In genomic region chr7:151342811-151343210, GRCh38 we compare ENCODE assay signal across 8 cellular contexts.
DNase-seq lines count a peak whose midpoint lies in the region; ATAC-seq and TF ChIP-seq lines count a peak whose summit lies in the region.

No MANE protein-coding gene starts in this region.

- TF ChIP-seq CTCF in DND-41 (IDR thresholded peaks at IDR 0.05; ENCODE audit: borderline replicate concordance, extremely low read depth, low read length, poor library complexity, severe bottlenecking) (no peak), parathyroid adenoma (IDR thresholded peaks at IDR 0.05) (no peak)

- peak overlapping the region; percentile 66 for H3K4me2 ChIP-seq in DND-41 (ENCODE audit: insufficient read depth, low read length)
- peak overlapping the region; percentile 62 for H3K4me2 ChIP-seq in parathyroid adenoma (ENCODE audit: low read length)

- intact Hi-C loops in dendritic cell treated with granulocyte-macrophage colony-stimulating factor and Interleukin-4, amounts not matched to agents 40 ng/mL and 50 ng/mL, for 4 days (cut with micrococcal nuclease), result loop anchor here (1.0 kb wide), 1 partner anchor 7 kb away; no protein-coding TSS in a partner anchor

- H3K27ac ChIP-seq in DND-41 (ENCODE audit: low read length), result peak overlapping the region; percentile 71
- no peak overlapping the region for H3K27ac ChIP-seq in parathyroid adenoma

- ATAC-seq in DND-41 (ENCODE audit: insufficient read depth, low read depth) (no peak), GM21423 (IDR thresholded peaks at IDR 0.05; ENCODE audit: unreplicated experiment) (no peak), HG02870 (IDR thresholded peaks at IDR 0.05; ENCODE audit: unreplicated experiment) (no peak)

- H2AFZ ChIP-seq in DND-41 (ENCODE audit: low read depth, low read length), result no peak overlapping the region
- H2AFZ ChIP-seq in parathyroid adenoma, result no peak overlapping the region

- H3K9ac ChIP-seq in DND-41 (ENCODE audit: low read depth, low read length), result peak overlapping the region; percentile 64
- no peak overlapping the region for H3K9ac ChIP-seq in parathyroid adenoma

- no peaks in the 10 kb centered on the region for H3K9me3 ChIP-seq in DND-41 (ENCODE audit: insufficient read depth, low read length, severe bottlenecking)
- no peaks in the 10 kb centered on the region for H3K9me3 ChIP-seq in parathyroid adenoma (ENCODE audit: control insufficient read depth, low read length)

- H3K4me3 ChIP-seq in DND-41 (ENCODE audit: low read depth in 1 of 2, low read length in 2 of 2) (peak overlapping the region; percentile 70 to 71), parathyroid adenoma (ENCODE audit: low read depth, low read length) (peak overlapping the region; percentile 93)

- no peaks in the 10 kb centered on the region for H3K9me3 Mint-ChIP-seq in dendritic cell treated with granulocyte-macrophage colony-stimulating factor and Interleukin-4, amounts not matched to agents 40 ng/mL and 50 ng/mL, for 4 days

- peak overlapping the region; percentile 84 for H3K4me3 Mint-ChIP-seq in dendritic cell treated with granulocyte-macrophage colony-stimulating factor and Interleukin-4, amounts not matched to agents 40 ng/mL and 50 ng/mL, for 4 days

- H3K27ac Mint-ChIP-seq in dendritic cell treated with granulocyte-macrophage colony-stimulating factor and Interleukin-4, amounts not matched to agents 40 ng/mL and 50 ng/mL, for 4 days, result peak overlapping the region; percentile 93

- no peak for DNase-seq in DND-41
- DNase-seq in NAMALWA (ENCODE audit: low spot score), result peak; percentile 59
- no peak for DNase-seq in NCI-H2107 treated with DMSO at 0.1 percent for 48 hours (lab: John Stamatoyannopoulos, UW; ENCODE audit: unreplicated experiment)
- no peak for DNase-seq in anterior cingulate cortex (lab: John Stamatoyannopoulos, UW)

- H3K36me3 Mint-ChIP-seq in dendritic cell treated with granulocyte-macrophage colony-stimulating factor and Interleukin-4, amounts not matched to agents 40 ng/mL and 50 ng/mL, for 4 days (ENCODE audit: low read depth), result peaks cover 40% of the 10 kb centered on the region

- H4K20me1 ChIP-seq in DND-41 (ENCODE audit: insufficient read depth, low read length), result peaks cover 3% of the 10 kb centered on the region; the same call in 1 of the 2 replicates

- H3K36me3 ChIP-seq in DND-41 (ENCODE audit: insufficient read depth, low read length) (peaks cover 21% of the 10 kb centered on the region), parathyroid adenoma (ENCODE audit: control insufficient read depth, insufficient read depth, low read length) (no peaks in the 10 kb centered on the region)

- H3K4me1 ChIP-seq in DND-41 (ENCODE audit: insufficient read depth, low read length), result peaks cover 22% of the 10 kb centered on the region
- peaks cover 4% of the 10 kb centered on the region for H3K4me1 ChIP-seq in parathyroid adenoma

- H3K27me3 ChIP-seq in DND-41 (ENCODE audit: insufficient read depth, low read length, poor library complexity), result no peaks in the 10 kb centered on the region
- H3K27me3 ChIP-seq in parathyroid adenoma (ENCODE audit: control insufficient read depth, insufficient read depth, low read length), result no peaks in the 10 kb centered on the region

- peaks cover 30% of the 10 kb centered on the region for H3K79me2 ChIP-seq in DND-41 (ENCODE audit: insufficient read depth, low read length)
- peaks cover 9% of the 10 kb centered on the region for H3K79me2 ChIP-seq in parathyroid adenoma

- peaks cover 35% of the 10 kb centered on the region for H3K4me1 Mint-ChIP-seq in dendritic cell treated with granulocyte-macrophage colony-stimulating factor and Interleukin-4, amounts not matched to agents 40 ng/mL and 50 ng/mL, for 4 days (ENCODE audit: low read depth)

- no peaks in the 10 kb centered on the region for H3K27me3 Mint-ChIP-seq in dendritic cell treated with granulocyte-macrophage colony-stimulating factor and Interleukin-4, amounts not matched to agents 40 ng/mL and 50 ng/mL, for 4 days
